31 cellular contexts compared by ENCODE assay signal in the genomic region with DNA sequence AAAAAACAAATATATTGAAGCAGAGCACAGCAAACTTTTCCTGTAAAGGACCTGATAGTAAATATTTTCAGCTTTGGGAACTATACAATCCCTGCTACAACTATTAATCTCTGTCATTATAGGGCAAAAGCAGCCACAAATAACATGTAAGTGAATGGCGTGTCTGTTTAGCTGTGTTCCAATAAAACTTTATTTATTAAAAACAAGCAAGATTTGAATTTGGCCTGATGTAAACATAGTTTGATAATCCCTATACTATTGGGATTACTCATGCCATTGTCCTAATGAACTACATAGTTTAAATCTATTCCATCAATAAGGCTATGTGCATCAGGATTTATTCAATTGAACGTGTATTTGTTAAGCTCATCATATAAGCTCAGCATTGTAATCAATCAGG.
DNase-seq lines count a peak whose midpoint lies in the region; ATAC-seq, FAIRE-seq and TF ChIP-seq lines count a peak whose summit lies in the region.
"Had no signal": no experiment of that assay in that cellular context is flagged by ENCODE, and none has a peak within 500 bp of the region (broad histone marks: within the 10 kb centered on the region; RNA-seq: fewer than 3 reads in every experiment).

No MANE protein-coding gene starts in this region.

- H3K4me2 ChIP-seq in GM12878 (ENCODE audit: control insufficient read depth, insufficient read depth), result no peak overlapping the region
- H3K4me2 ChIP-seq in K562 (ENCODE audit: insufficient read depth, low read length), result no peak overlapping the region
- H3K4me2 ChIP-seq in osteoblast (ENCODE audit: insufficient read depth, low read length), result no peak overlapping the region
- H3K4me2 ChIP-seq: A549; BLaER1; BLaER1 treated with 17β-estradiol and CSF1 and Interleukin-3, amounts not matched to agents 10 nM and 100 nM had no signal

- SMC1A ChIA-PET in GM12878 (lab: Charles Lee; ENCODE audit: uncharacterized antibody, unreplicated experiment), result interaction anchor here (0.9 kb wide), 1 partner anchor 53 kb away, joined by 3 read pairs; no protein-coding TSS in a partner anchor

- H3K27ac ChIP-seq in GM12878 (ENCODE audit: control insufficient read depth, insufficient read depth) (no peak overlapping the region), K562 (ENCODE audit: extremely low read depth, low read depth, low read length) (no peak overlapping the region), osteoblast (ENCODE audit: low read depth, low read length) (no peak overlapping the region)
- H3K27ac ChIP-seq: 22Rv1; A549; BLaER1; BLaER1 treated with 17β-estradiol and CSF1 and Interleukin-3, amounts not matched to agents 10 nM and 100 nM; C4-2B had no signal

- DNase-seq in GM12878 (ENCODE audit: low read depth, low spot score), result no peak
- DNase-seq in K562 (ENCODE audit: extremely low read depth in 1 of 4, low spot score in 3 of 4), result no peak
- peak; percentile 81 for DNase-seq in osteoblast (ENCODE audit: insufficient read length, low spot score, missing footprints)
- no peak for DNase-seq in GM20000 (ENCODE audit: low spot score)
- DNase-seq in 8988T, result no peak
- no peak for DNase-seq in omental fat pad (ENCODE audit: low spot score)
- DNase-seq: ACHN; AML-193; BE2C; C1 segment of cervical spinal cord; Caco-2; Calu3; CD4-positive, alpha-beta memory T cell; CD4-positive, alpha-beta T cell; CD4-positive, CD25-positive, alpha-beta regulatory T cell; CD8-positive, alpha-beta memory T cell; CD8-positive, alpha-beta T cell; COR-L47; DMS 273 treated with DMSO at 0.1 percent for 48 hours; DMS153; DMS53; DMS79; DMS79 treated with DMSO at 0.1 percent for 48 hours; DND-41; EL had no signal

- H2AFZ ChIP-seq in GM12878 (ENCODE audit: control insufficient read depth, low read depth, low read length) (no peak overlapping the region), K562 (ENCODE audit: low read depth, low read length) (no peak overlapping the region), osteoblast (ENCODE audit: low read length) (no peak overlapping the region)

- in situ Hi-C loops in GM12878 (cut with MboI) (no loop called here), K562 (cut with MboI) (no loop called here)

- intact Hi-C loops in GM12878 (cut with micrococcal nuclease; ENCODE audit: unreplicated experiment), result no loop called here
- intact Hi-C loops in K562 (cut with micrococcal nuclease), result no loop called here

- TF ChIP-seq RAD21 in GM12878 (IDR thresholded peaks at IDR 0.05; ENCODE audit: insufficient read depth, low read depth, low read length) (no peak), K562 (CRISPR knock-in tag; conservative IDR thresholded peaks at IDR 0.05 in 1 of 2, IDR thresholded peaks at IDR 0.05 in 1 of 2) (no peak)

- RAD21 ChIA-PET in GM12878 (lab: Charles Lee; ENCODE audit: unreplicated experiment), result no interaction called here

- BruUV-seq in GM12878 (replicated peaks; lab: Mats Ljungman, UMichigan) (no TSS peak), K562 (replicated peaks; lab: Mats Ljungman, UMichigan) (no TSS peak)

- POLR2A ChIA-PET in GM12878 (lab: Charles Lee) (no interaction called here), K562 (lab: Yijun Ruan, JAX) (interaction anchor here (1.3 kb wide), 1 partner anchor 11 kb away, joined by 3 read pairs; no protein-coding TSS in a partner anchor)

- H4K20me1 ChIP-seq in GM12878 (ENCODE audit: control insufficient read depth, insufficient read depth) (no peaks in the 10 kb centered on the region), K562 (replicated peaks; ENCODE audit: control insufficient read depth, insufficient read depth, low read length) (no peaks in the 10 kb centered on the region), osteoblast (ENCODE audit: insufficient read depth, low read length) (no peaks in the 10 kb centered on the region)
- H4K20me1 ChIP-seq: BLaER1; BLaER1 treated with 17β-estradiol and CSF1 and Interleukin-3, amounts not matched to agents 10 nM and 100 nM had no signal

- ATAC-seq in GM12878, result no peak
- ATAC-seq in K562, result no peak
- no peak for ATAC-seq in omental fat pad (ENCODE audit: low FRiP score)
- ATAC-seq: A549; CD8-positive, alpha-beta T cell had no signal

- H3K4me1 ChIP-seq in GM12878 (ENCODE audit: control insufficient read depth, insufficient read depth, low read length) (no peaks in the 10 kb centered on the region), K562 (replicated peaks in 1 of 2; ENCODE audit: control insufficient read depth in 2 of 2, insufficient read depth in 2 of 2, low read length in 2 of 2) (no peaks in the 10 kb centered on the region), osteoblast (ENCODE audit: insufficient read depth, low read length) (no peaks in the 10 kb centered on the region)
- H3K4me1 ChIP-seq: A549; BE2C; BLaER1; BLaER1 treated with 17β-estradiol and CSF1 and Interleukin-3, amounts not matched to agents 10 nM and 100 nM; Caco-2 had no signal

- no peaks in the 10 kb centered on the region for H3K27me3 ChIP-seq in GM12878 (replicated peaks in 1 of 2; ENCODE audit: control insufficient read depth in 2 of 2, insufficient read depth in 2 of 2, low read length in 1 of 2)
- H3K27me3 ChIP-seq in K562 (ENCODE audit: control insufficient read depth in 2 of 2, insufficient read depth in 2 of 2, low read length in 2 of 2), result no peaks in the 10 kb centered on the region
- no peaks in the 10 kb centered on the region for H3K27me3 ChIP-seq in osteoblast (ENCODE audit: insufficient read depth, low read length)
- H3K27me3 ChIP-seq: BE2C; BLaER1; BLaER1 treated with 17β-estradiol and CSF1 and Interleukin-3, amounts not matched to agents 10 nM and 100 nM had no signal

- FAIRE-seq in GM12878 (lab: Jason Lieb, UNC) (no peak), K562 (lab: Jason Lieb, UNC) (no peak)
- FAIRE-seq: A204.1, A549 had no signal

- no peaks in the 10 kb centered on the region for H3K9me3 ChIP-seq in GM12878 (replicated peaks; ENCODE audit: control insufficient read depth, insufficient read depth, low read length)
- no peaks in the 10 kb centered on the region; the same call in 1 of the 2 replicates for H3K9me3 ChIP-seq in K562 (replicated peaks; ENCODE audit: control insufficient read depth, insufficient read depth, low read depth, low read length)
- no peaks in the 10 kb centered on the region for H3K9me3 ChIP-seq in osteoblast (ENCODE audit: low read depth, low read length)
- H3K9me3 ChIP-seq: BE2C; BLaER1; BLaER1 treated with 17β-estradiol and CSF1 and Interleukin-3, amounts not matched to agents 10 nM and 100 nM; Caco-2 had no signal

- TF ChIP-seq CTCF in GM12878 (IDR thresholded peaks at IDR 0.05 in 2 of 3, conservative IDR thresholded peaks at IDR 0.05 in 1 of 3; ENCODE audit: control insufficient read depth in 2 of 3, extremely low read depth in 1 of 3, insufficient read depth in 1 of 3, low read depth in 3 of 3, low read length in 3 of 3) (no peak), K562 (IDR thresholded peaks at IDR 0.05 in 2 of 3, conservative IDR thresholded peaks at IDR 0.05 in 1 of 3; ENCODE audit: insufficient read depth in 2 of 3, low read depth in 1 of 3, low read length in 3 of 3) (no peak), osteoblast (IDR thresholded peaks at IDR 0.05; ENCODE audit: extremely low read depth, low read depth, low read length) (no peak), GM20000 (IDR thresholded peaks at IDR 0.05; ENCODE audit: extremely low read depth, missing control alignments) (no peak), omental fat pad (IDR thresholded peaks at IDR 0.05) (no peak)

- no peaks in the 10 kb centered on the region for H3K9me1 ChIP-seq in K562 (ENCODE audit: control insufficient read depth, insufficient read depth, low read length)

- H3K36me3 ChIP-seq in GM12878 (ENCODE audit: control insufficient read depth in 2 of 2, insufficient read depth in 2 of 2, low read length in 1 of 2) (no peaks in the 10 kb centered on the region), K562 (ENCODE audit: control insufficient read depth, insufficient read depth, low read length) (no peaks in the 10 kb centered on the region), osteoblast (ENCODE audit: insufficient read depth, low read length) (no peaks in the 10 kb centered on the region)
- H3K36me3 ChIP-seq: BE2C; BLaER1; BLaER1 treated with 17β-estradiol and CSF1 and Interleukin-3, amounts not matched to agents 10 nM and 100 nM had no signal

- WGBS in GM12878 (ENCODE audit: insufficient coverage, insufficient replicate concordance, low lambda C conversion rate, missing lambda C conversion rate), result 66% methylated on average over 2 of the region's 2 CpGs
- WGBS in K562 (ENCODE audit: insufficient coverage, low coverage, missing lambda C conversion rate), result 2% methylated on average over 2 of the region's 2 CpGs

- no peak overlapping the region for H3K4me3 ChIP-seq in GM12878
- no peak overlapping the region for H3K4me3 ChIP-seq in K562
- no peak overlapping the region for H3K4me3 ChIP-seq in osteoblast (ENCODE audit: insufficient read depth, low read length)
- H3K4me3 ChIP-seq: A549; BLaER1; BLaER1 treated with 17β-estradiol and CSF1 and Interleukin-3, amounts not matched to agents 10 nM and 100 nM had no signal

- H3K79me2 ChIP-seq in GM12878 (ENCODE audit: control insufficient read depth, insufficient read depth, low read length) (no peaks in the 10 kb centered on the region), K562 (ENCODE audit: control insufficient read depth, insufficient read depth, low read length) (no peaks in the 10 kb centered on the region), osteoblast (ENCODE audit: insufficient read depth, low read length) (no peaks in the 10 kb centered on the region)

- CTCF ChIA-PET in GM12878 (lab: Yijun Ruan, JAX) (interaction anchor here (1.7 kb wide), 1 partner anchor 46 kb away, joined by 4 read pairs; no protein-coding TSS in a partner anchor), K562 (lab: Yijun Ruan, JAX; ENCODE audit: low intra/inter-chr PET ratio) (no interaction called here)

- H3K9ac ChIP-seq in GM12878 (ENCODE audit: control insufficient read depth, insufficient read depth, low read length), result no peak overlapping the region
- H3K9ac ChIP-seq in K562 (ENCODE audit: insufficient read depth in 1 of 2, low read depth in 2 of 2, low read length in 2 of 2), result no peak overlapping the region
- H3K9ac ChIP-seq: BLaER1; BLaER1 treated with 17β-estradiol and CSF1 and Interleukin-3, amounts not matched to agents 10 nM and 100 nM had no signal

- no peak for TF ChIP-seq EP300 in GM12878 (IDR thresholded peaks at IDR 0.05; ENCODE audit: borderline replicate concordance in 1 of 2, control insufficient read depth in 1 of 2, low read depth in 2 of 2, low read length in 2 of 2)
- TF ChIP-seq EP300 in K562 (IDR thresholded peaks at IDR 0.05; ENCODE audit: low read length), result no peak

- TF ChIP-seq POLR2A in GM12878 (IDR thresholded peaks at IDR 0.05; ENCODE audit: low read depth, low read length), result no peak
- TF ChIP-seq POLR2A in K562 (conservative IDR thresholded peaks at IDR 0.05), result no peak

TF ChIP-seq in GM12878, 131 proteins besides CTCF, POLR2A, EP300 and RAD21 (continues in another document):
- TF ChIP-seq STAT1 (conservative IDR thresholded peaks at IDR 0.05) (no peak), RCOR1 (conservative IDR thresholded peaks at IDR 0.05; ENCODE audit: low read depth, low read length) (no peak), POLR2AphosphoS2 (IDR thresholded peaks at IDR 0.05; ENCODE audit: low read depth, low read length) (no peak)
